27 cellular contexts compared by ENCODE assay signal in genomic region chr17:65297916-65298315, GRCh38.
"Had no signal": no experiment of that assay in that cellular context is flagged by ENCODE, and none has a peak within 500 bp of the region (broad histone marks: within the 10 kb centered on the region; RNA-seq: fewer than 3 reads in every experiment).

No MANE protein-coding gene starts in this region.

- H3K9me3 ChIP-seq: adrenal gland, body of pancreas, gastrocnemius medialis, neutrophil, tibial nerve had no signal

- DNase-seq: activated CD4-positive, alpha-beta memory T cell treated with anti-CD3 and anti-CD28 coated beads for 36 hours; activated CD4-positive, alpha-beta T cell treated with anti-CD3 and anti-CD28 coated beads, Interleukin-2, amount 10 ng/mL, durations not matched to agents 24 days and 14 days; activated CD4-positive, CD25-positive, alpha-beta regulatory T cell treated with anti-CD3 and anti-CD28 coated beads, Interleukin-2, amount 50 U/mL, for 72 hours; activated CD8-positive, alpha-beta memory T cell treated with anti-CD3 and anti-CD28 coated beads, Interleukin-2, amount 50 U/mL, for 4 hours; activated effector memory CD4-positive, alpha-beta T cell treated with anti-CD3 and anti-CD28 coated beads, Interleukin-2, amount 50 U/mL, for 16 hours; activated naive CD4-positive, alpha-beta T cell treated with anti-CD3 and anti-CD28 coated beads for 36 hours; activated naive CD8-positive, alpha-beta T cell treated with anti-CD3 and anti-CD28 coated beads for 36 hours; activated T-cell treated with anti-CD3 and anti-CD28 coated beads, Interleukin-2, amount 50 U/mL, for 1 hour; adrenal gland; aorta; body of pancreas; effector CD8-positive, alpha-beta T cell; gastrocnemius medialis; glutamatergic neuron; kidney; retina; stimulated activated CD4-positive, alpha-beta T cell treated with anti-CD3 and anti-CD28 coated beads, Interleukin-15, amount 100 ng/mL, for 24 hours; stimulated activated CD4-positive, alpha-beta T cell treated with anti-CD3 and anti-CD28 coated beads, Interleukin-2, amount 100 ng/mL, for 24 hours; stimulated activated naive CD4-positive, alpha-beta T cell; T-helper 2 cell had no signal

- FAIRE-seq: colon, kidney had no signal

- H3K4me3 Mint-ChIP-seq: activated CD4-positive, alpha-beta memory T cell treated with anti-CD3 and anti-CD28 coated beads for 36 hours; activated CD4-positive, alpha-beta T cell treated with anti-CD3 and anti-CD28 coated beads, Interleukin-2, amount 10 ng/mL, durations not matched to agents 24 days and 14 days; activated naive CD4-positive, alpha-beta T cell treated with anti-CD3 and anti-CD28 coated beads for 36 hours; activated naive CD8-positive, alpha-beta T cell treated with anti-CD3 and anti-CD28 coated beads for 36 hours; activated T-helper 1 cell treated with anti-CD3 and anti-CD28 coated beads, Interleukin-12 subunit alpha, Interleukin-12 subunit beta, Interleukin-2, Interleukin-4 antibody, amounts not matched to agents 30 ng/mL and 10 ng/mL and 1 ng/mL, durations not matched to agents 14 hours and 24 hours and 36 hours; nephron had no signal

- H3K4me1 ChIP-seq: adrenal gland had no signal

- H3K4me1 Mint-ChIP-seq: activated CD4-positive, alpha-beta T cell treated with anti-CD3 and anti-CD28 coated beads, Interleukin-2, amount 10 ng/mL, durations not matched to agents 24 days and 14 days had no signal

- H3K27ac Mint-ChIP-seq: activated CD4-positive, alpha-beta memory T cell treated with anti-CD3 and anti-CD28 coated beads for 36 hours; activated CD4-positive, alpha-beta T cell treated with anti-CD3 and anti-CD28 coated beads, Interleukin-2, amount 10 ng/mL, durations not matched to agents 24 days and 14 days; activated naive CD4-positive, alpha-beta T cell treated with anti-CD3 and anti-CD28 coated beads for 36 hours; activated naive CD8-positive, alpha-beta T cell treated with anti-CD3 and anti-CD28 coated beads for 36 hours; activated T-helper 1 cell treated with anti-CD3 and anti-CD28 coated beads, Interleukin-12 subunit alpha, Interleukin-12 subunit beta, Interleukin-2, Interleukin-4 antibody, amounts not matched to agents 30 ng/mL and 10 ng/mL and 1 ng/mL, durations not matched to agents 14 hours and 24 hours and 36 hours; nephron; progenitor cell of endocrine pancreas had no signal

- H3K27me3 ChIP-seq: adrenal gland, body of pancreas, gastrocnemius medialis, tibial nerve had no signal

- H3K9me3 Mint-ChIP-seq: activated CD4-positive, alpha-beta memory T cell treated with anti-CD3 and anti-CD28 coated beads for 36 hours; activated CD4-positive, alpha-beta T cell treated with anti-CD3 and anti-CD28 coated beads, Interleukin-2, amount 10 ng/mL, durations not matched to agents 24 days and 14 days; activated naive CD4-positive, alpha-beta T cell treated with anti-CD3 and anti-CD28 coated beads for 36 hours; activated naive CD8-positive, alpha-beta T cell treated with anti-CD3 and anti-CD28 coated beads for 36 hours; activated T-helper 1 cell treated with anti-CD3 and anti-CD28 coated beads, Interleukin-12 subunit alpha, Interleukin-12 subunit beta, Interleukin-2, Interleukin-4 antibody, amounts not matched to agents 30 ng/mL and 10 ng/mL and 1 ng/mL, durations not matched to agents 14 hours and 24 hours and 36 hours had no signal

- H3K36me3 ChIP-seq: adrenal gland, gastrocnemius medialis, neutrophil, tibial nerve had no signal

- ATAC-seq: body of pancreas, sciatic nerve had no signal

- H3K27ac ChIP-seq: adrenal gland, body of pancreas, neutrophil, tibial nerve had no signal

- H3K4me3 ChIP-seq: adrenal gland, body of pancreas, gastrocnemius medialis, tibial nerve had no signal

- H3K36me3 Mint-ChIP-seq: activated CD4-positive, alpha-beta memory T cell treated with anti-CD3 and anti-CD28 coated beads for 36 hours; activated naive CD8-positive, alpha-beta T cell treated with anti-CD3 and anti-CD28 coated beads for 36 hours had no signal
